ENCODE assay signal across 28 cellular contexts in the genomic region with DNA sequence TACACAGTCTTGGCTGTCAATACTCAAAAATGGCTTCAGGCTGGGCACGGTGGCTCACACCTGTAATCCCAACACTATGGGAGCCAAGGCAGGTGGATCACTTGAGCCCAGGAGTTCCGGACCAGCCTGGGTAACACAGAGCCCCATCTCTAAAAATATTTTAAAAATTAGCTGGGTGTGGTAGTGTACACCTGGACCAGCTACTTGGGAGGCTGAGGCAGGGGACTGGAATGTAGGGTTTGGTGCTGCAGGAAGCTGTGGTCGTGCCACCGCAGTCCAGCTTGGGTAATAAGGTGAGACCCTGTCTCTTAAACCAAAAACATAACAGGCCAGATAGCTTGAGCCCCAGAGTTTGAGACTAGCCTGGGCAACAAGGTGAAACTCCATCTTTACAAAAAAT. TPM values are rescaled to one million over a fixed set of nuclear protein-coding genes. Genes with fewer than 3 reads are reported as not detected.
DNase-seq lines count a peak whose midpoint lies in the region; ATAC-seq, FAIRE-seq and TF ChIP-seq lines count a peak whose summit lies in the region.
"Had no signal": no experiment of that assay in that cellular context is flagged by ENCODE, and none has a peak within 500 bp of the region (broad histone marks: within the 10 kb centered on the region; RNA-seq: fewer than 3 reads in every experiment).

No MANE protein-coding gene starts in this region.

- CTCF ChIA-PET in MCF 10A (lab: Yijun Ruan, JAX) (interaction anchor here (0.6 to 1.2 kb wide), 5 partner anchors 21 to 301 kb away, joined by 3 to 4 read pairs (median 3); no protein-coding TSS in a partner anchor), GM12878 (lab: Yijun Ruan, JAX) (interaction anchor here (1.3 kb wide), 1 partner anchor 171 kb away, joined by 4 read pairs; the partner anchor contains the start of gene NWD1)

- H3K4me1 ChIP-seq in breast epithelium: no peaks in the 10 kb centered on the region
- peaks cover 38% of the 10 kb centered on the region for H3K4me1 ChIP-seq in GM12878 (ENCODE audit: control insufficient read depth, insufficient read depth, low read length)
- no peaks in the 10 kb centered on the region for H3K4me1 ChIP-seq in aorta (ENCODE audit: control insufficient read depth in 1 of 2, insufficient read depth in 2 of 2, low read length in 2 of 2)

- no peak overlapping the region for H3K4me3 ChIP-seq in breast epithelium
- no peak overlapping the region for H3K4me3 ChIP-seq in GM12878
- H3K4me3 ChIP-seq in aorta (ENCODE audit: low read length in 2 of 2): no peak overlapping the region
- H3K4me3 ChIP-seq: MG63, SK-N-MC had no signal

- peak overlapping the region; percentile 35 for H3K27ac Mint-ChIP-seq in MCF 10A (ENCODE audit: low read depth, unreplicated experiment)
- no peak overlapping the region for H3K27ac Mint-ChIP-seq in CD14-positive monocyte

- TF ChIP-seq CTCF in MCF 10A (IDR thresholded peaks at IDR 0.05; ENCODE audit: unreplicated experiment) (no peak), breast epithelium (IDR thresholded peaks at IDR 0.05) (no peak), GM12878 (IDR thresholded peaks at IDR 0.05 in 2 of 3, conservative IDR thresholded peaks at IDR 0.05 in 1 of 3; ENCODE audit: control insufficient read depth in 2 of 3, extremely low read depth in 1 of 3, insufficient read depth in 1 of 3, low read depth in 3 of 3, low read length in 3 of 3) (no peak), CD14-positive monocyte (IDR thresholded peaks at IDR 0.05) (no peak)

- H3K4me3 Mint-ChIP-seq in MCF 10A (ENCODE audit: unreplicated experiment): no peak overlapping the region
- H3K4me3 Mint-ChIP-seq in CD14-positive monocyte: no peak overlapping the region

- H3K4me1 Mint-ChIP-seq in MCF 10A (ENCODE audit: insufficient read depth, unreplicated experiment) (peaks cover 10% of the 10 kb centered on the region), CD14-positive monocyte (peaks cover 19% of the 10 kb centered on the region)

- no peaks in the 10 kb centered on the region for H3K27me3 Mint-ChIP-seq in MCF 10A (ENCODE audit: insufficient read depth, unreplicated experiment)
- no peaks in the 10 kb centered on the region for H3K27me3 Mint-ChIP-seq in CD14-positive monocyte (ENCODE audit: low read depth in 3 of 3)

- in situ Hi-C loops in GM12878 (cut with MboI): no loop called here

- no peaks in the 10 kb centered on the region for H4K20me1 ChIP-seq in GM12878 (ENCODE audit: control insufficient read depth, insufficient read depth)

- no peak for TF ChIP-seq POLR2A in breast epithelium (IDR thresholded peaks at IDR 0.05)
- TF ChIP-seq POLR2A in GM12878 (IDR thresholded peaks at IDR 0.05; ENCODE audit: low read depth, low read length): no peak

- no peaks in the 10 kb centered on the region for H3K27me3 ChIP-seq in breast epithelium
- H3K27me3 ChIP-seq in GM12878 (replicated peaks in 1 of 2; ENCODE audit: control insufficient read depth in 2 of 2, insufficient read depth in 2 of 2, low read length in 1 of 2): no peaks in the 10 kb centered on the region
- no peaks in the 10 kb centered on the region for H3K27me3 ChIP-seq in aorta (ENCODE audit: control insufficient read depth in 1 of 2, insufficient read depth in 2 of 2, low read length in 1 of 2)
- H3K27me3 ChIP-seq: MG63 had no signal

- BruUV-seq in MCF 10A (replicated peaks; lab: Mats Ljungman, UMichigan): no TSS peak
- BruUV-seq in GM12878 (replicated peaks; lab: Mats Ljungman, UMichigan): no TSS peak

- no peak overlapping the region for H3K9ac ChIP-seq in GM12878 (ENCODE audit: control insufficient read depth, insufficient read depth, low read length)

- H3K4me2 ChIP-seq in GM12878 (ENCODE audit: control insufficient read depth, insufficient read depth): peak overlapping the region; percentile 1; the same call in 1 of the 2 replicates

- no peak for TF ChIP-seq RAD21 in GM12878 (IDR thresholded peaks at IDR 0.05; ENCODE audit: insufficient read depth, low read depth, low read length)

- SMC1A ChIA-PET in GM12878 (lab: Charles Lee; ENCODE audit: uncharacterized antibody, unreplicated experiment): interaction anchor here (0.5 to 1.7 kb wide), 5 partner anchors 25 to 125 kb away, joined by 3 to 4 read pairs (median 3); no protein-coding TSS in a partner anchor

- H3K9me3 Mint-ChIP-seq in MCF 10A (ENCODE audit: unreplicated experiment) (no peaks in the 10 kb centered on the region), CD14-positive monocyte (no peaks in the 10 kb centered on the region)

- intact Hi-C loops in MCF 10A (cut with micrococcal nuclease) (no loop called here), breast epithelium (cut with DNase I; ENCODE audit: low total_unique reads) (no loop called here), GM12878 (cut with micrococcal nuclease; ENCODE audit: unreplicated experiment) (loop anchor here (10.0 kb wide), 1 partner anchor 104 kb away; no protein-coding TSS in a partner anchor), CD14-positive monocyte (cut with micrococcal nuclease) (no loop called here), aorta (cut with DNase I) (no loop called here)

- no peak overlapping the region for H3K27ac ChIP-seq in breast epithelium
- H3K27ac ChIP-seq in GM12878 (ENCODE audit: control insufficient read depth, insufficient read depth): 0 out of 2 replicates have a peak overlapping the region, but pooled peaks have one; percentile 84
- H3K27ac ChIP-seq in aorta (ENCODE audit: low read depth in 1 of 2, low read length in 2 of 2): no peak overlapping the region
- H3K27ac ChIP-seq: C4-2B, SK-N-MC had no signal

- FAIRE-seq in GM12878 (lab: Jason Lieb, UNC): no peak
- FAIRE-seq: D721Med, GM19239, H54 had no signal

- peaks cover 17% of the 10 kb centered on the region for H3K79me2 ChIP-seq in GM12878 (ENCODE audit: control insufficient read depth, insufficient read depth, low read length)

- H3K36me3 ChIP-seq in breast epithelium (no peaks in the 10 kb centered on the region), GM12878 (ENCODE audit: control insufficient read depth in 2 of 2, insufficient read depth in 2 of 2, low read length in 1 of 2) (peaks cover 0 to 6% of the 10 kb centered on the region in 2 experiments), aorta (ENCODE audit: control insufficient read depth in 1 of 2, insufficient read depth in 2 of 2, low read length in 1 of 2) (peaks cover 0 to 4% of the 10 kb centered on the region in 2 donors)

- POLR2A ChIA-PET in MCF 10A (lab: Yijun Ruan, JAX) (interaction anchor here (0.5 to 1.7 kb wide), 4 partner anchors 7 to 45 kb away, joined by 3 to 4 read pairs (median 4); partner anchors contain the start of gene SLC35E1), GM12878 (lab: Charles Lee) (interaction anchor here (0.6 to 1.3 kb wide), 4 partner anchors 18 to 78 kb away, joined by 3 read pairs; no protein-coding TSS in a partner anchor)

- 98% methylated on average over 4 of the region's 4 CpGs for WGBS in GM12878 (ENCODE audit: insufficient coverage, insufficient replicate concordance, low lambda C conversion rate, missing lambda C conversion rate)
- WGBS in aorta, 2 donors: 92 to 96% methylated on average over 4 of the region's 4 CpGs

- RAD21 ChIA-PET in GM12878 (lab: Charles Lee; ENCODE audit: unreplicated experiment): interaction anchor here (0.5 to 0.8 kb wide), 3 partner anchors 63 to 821 kb away, joined by 3 to 4 read pairs (median 4); no protein-coding TSS in a partner anchor

- H2AFZ ChIP-seq in GM12878 (ENCODE audit: control insufficient read depth, low read depth, low read length): no peak overlapping the region

- ATAC-seq in GM12878 (no peak), GM19328 (IDR thresholded peaks at IDR 0.05; ENCODE audit: unreplicated experiment) (no peak), aorta (ENCODE audit: low FRiP score) (no peak)

- TF ChIP-seq EP300 in GM12878 (IDR thresholded peaks at IDR 0.05; ENCODE audit: borderline replicate concordance in 1 of 2, control insufficient read depth in 1 of 2, low read depth in 2 of 2, low read length in 2 of 2): no peak

- DNase-seq in MCF 10A (ENCODE audit: unreplicated experiment) (no peak), breast epithelium (ENCODE audit: low spot score in 2 of 2) (no peak), GM12878 (ENCODE audit: low read depth, low spot score) (no peak), kidney tubule cell (ENCODE audit: low spot score) (peak; percentile 30), CD14-positive monocyte (ENCODE audit: low spot score) (no peak), aorta (no peak)
- DNase-seq: AML-193, DMS53, EL, GF-D8, Kasumi-1, MG63, NCI-H1417, NCI-H1694 treated with DMSO at 0.1 percent for 48 hours, NCI-H2081 treated with DMSO at 0.1 percent for 48 hours, NCI-H2171 treated with DMSO at 0.1 percent for 48 hours, NCI-H524 treated with DMSO at 0.1 percent for 48 hours, OCI-M1, SHP77 treated with DMSO at 0.1 percent for 48 hours had no signal

- H3K9me3 ChIP-seq in breast epithelium: no peaks in the 10 kb centered on the region
- no peaks in the 10 kb centered on the region for H3K9me3 ChIP-seq in GM12878 (replicated peaks; ENCODE audit: control insufficient read depth, insufficient read depth, low read length)
- H3K9me3 ChIP-seq in aorta (ENCODE audit: control insufficient read depth, low read length): no peaks in the 10 kb centered on the region
- H3K9me3 ChIP-seq: MG63 had no signal

- H3K36me3 Mint-ChIP-seq in MCF 10A (ENCODE audit: insufficient read depth, unreplicated experiment) (peaks cover 42% of the 10 kb centered on the region), CD14-positive monocyte (peaks cover 28 to 43% of the 10 kb centered on the region in 2 donors)

RNA-seq across cellular contexts. Expression of gene CHERP, which starts 6.7 kb away (rescaled TPM):
- total RNA-seq in MCF 10A (2022): 45.6 and 51.6 TPM in 2 replicates
- total RNA-seq in breast epithelium: 1 to 10 TPM; 6.7 to 9.2 (median 8.0) TPM
- total RNA-seq in GM12878 (2013; cell fraction: nucleolus; rRNA removed): 47.2 and 55.4 TPM in 2 replicates
- 3.6 and 4.9 TPM in 2 replicates for total RNA-seq in GM12878 (2014; rRNA removed)
- 6.8 and 7.2 TPM in 2 replicates for total RNA-seq in GM12878 (2014; rRNA removed; fragmentation: Illumina TruSeq; extraction: Trizol)
- total RNA-seq in GM12878 (2021): 57.5 and 65.3 TPM in 2 replicates
- polyA plus RNA-seq in GM12878 (2011; ENCODE audit: low read depth): 13.6 TPM
- polyA plus RNA-seq in GM12878 (2011; rRNA removed): 3.2 and 5.1 TPM in 2 replicates
- 7.8 and 8.6 TPM in 2 replicates for polyA plus RNA-seq in GM12878 (2011; cell fraction: cytosol; rRNA removed)
- polyA plus RNA-seq in GM12878 (2011; cell fraction: nucleus; rRNA removed): 45.6 and 76.2 TPM in 2 replicates
- 34.7 and 37.6 TPM in 2 replicates for polyA plus RNA-seq in GM12878 (2012)
- polyA plus RNA-seq in GM12878 (2014; fragmentation: Illumina TruSeq; extraction: Trizol): 3.5 and 17.6 TPM in 2 replicates
- 1 to 10 TPM in 1 of 2 experiments, under 1 TPM in 1; 0.66 to 1.7 TPM for polyA plus RNA-seq in GM12878 (2014; fragmentation: Nextera tagmentation; extraction: Ambion mirVana)
- polyA plus RNA-seq in GM12878 (2014; rRNA removed): 24.0 and 42.2 TPM in 2 replicates
- 10 to 100 TPM; 47.1 to 49.4 TPM for polyA plus RNA-seq in GM12878 (2016; fragmentation: Nextera tagmentation; extraction: Ambion mirVana)
- 4.5 and 8.6 TPM in 2 replicates for polyA minus RNA-seq in GM12878 (2011; rRNA and poly(A)+ RNA removed)
- polyA minus RNA-seq in GM12878 (2011; cell fraction: cytosol; rRNA and poly(A)+ RNA removed): 9.5 and 14.8 TPM in 2 replicates
- 15.5 and 27.3 TPM in 2 replicates for polyA minus RNA-seq in GM12878 (2011; cell fraction: nucleus; rRNA and poly(A)+ RNA removed)
- polyA plus RNA-seq in CD14-positive monocyte: 1 to 10 TPM; 3.2 to 5.3 TPM
- 10 to 100 TPM; 32.4 to 36.6 TPM for total RNA-seq in aorta
- polyA plus RNA-seq in aorta: 10 to 100 TPM in 1 of 2 donors, 1 to 10 TPM in 1; 5.5 to 17.4 TPM

RNA-seq across cellular contexts. Expression of gene SLC35E1, which starts 23.3 kb away (rescaled TPM):
- total RNA-seq in MCF 10A (2022): 62.2 and 62.6 TPM in 2 replicates
- total RNA-seq in breast epithelium: 10 to 100 TPM; 33.0 to 44.9 (median 39.2) TPM
- 130 and 131 TPM in 2 replicates for total RNA-seq in GM12878 (2013; cell fraction: nucleolus; rRNA removed)
- total RNA-seq in GM12878 (2014; rRNA removed): 24.7 and 26.5 TPM in 2 replicates
- 20.1 and 20.4 TPM in 2 replicates for total RNA-seq in GM12878 (2014; rRNA removed; fragmentation: Illumina TruSeq; extraction: Trizol)
- total RNA-seq in GM12878 (2021): 30.9 and 33.7 TPM in 2 replicates
- 23.4 TPM for polyA plus RNA-seq in GM12878 (2011; ENCODE audit: low read depth)
- 28.7 and 37.7 TPM in 2 replicates for polyA plus RNA-seq in GM12878 (2011; rRNA removed)
- 42.7 and 47.6 TPM in 2 replicates for polyA plus RNA-seq in GM12878 (2011; cell fraction: cytosol; rRNA removed)
- 45.6 and 46.8 TPM in 2 replicates for polyA plus RNA-seq in GM12878 (2011; cell fraction: nucleus; rRNA removed)
- 32.1 and 35.8 TPM in 2 replicates for polyA plus RNA-seq in GM12878 (2012)
- 20.5 and 23.8 TPM in 2 replicates for polyA plus RNA-seq in GM12878 (2014; fragmentation: Illumina TruSeq; extraction: Trizol)
- polyA plus RNA-seq in GM12878 (2014; fragmentation: Nextera tagmentation; extraction: Ambion mirVana): 10 to 100 TPM; 11.3 to 15.1 TPM
- 19.6 and 26.7 TPM in 2 replicates for polyA plus RNA-seq in GM12878 (2014; rRNA removed)
- 10 to 100 TPM; 12.6 to 20.0 TPM for polyA plus RNA-seq in GM12878 (2016; fragmentation: Nextera tagmentation; extraction: Ambion mirVana)
- 96.4 and 132 TPM in 2 replicates for polyA minus RNA-seq in GM12878 (2011; rRNA and poly(A)+ RNA removed)
- polyA minus RNA-seq in GM12878 (2011; cell fraction: cytosol; rRNA and poly(A)+ RNA removed): 29.0 and 31.5 TPM in 2 replicates
- polyA minus RNA-seq in GM12878 (2011; cell fraction: nucleus; rRNA and poly(A)+ RNA removed): 27.3 and 43.1 TPM in 2 replicates
- 10 to 100 TPM; 12.1 to 13.5 TPM for polyA plus RNA-seq in CD14-positive monocyte
- 10 to 100 TPM; 33.9 to 37.7 TPM for total RNA-seq in aorta
- 10 to 100 TPM; 22.5 to 24.5 TPM for polyA plus RNA-seq in aorta

RNA-seq across cellular contexts. Expression of gene C19orf44, which starts 52.8 kb away (rescaled TPM):
- total RNA-seq in MCF 10A (2022): 9.0 and 9.2 TPM in 2 replicates
- total RNA-seq in breast epithelium: 10 to 100 TPM in 1 of 3 donors, 1 to 10 TPM in 2; 5.9 to 11.1 (median 6.4) TPM
- total RNA-seq in GM12878 (2013; cell fraction: nucleolus; rRNA removed): 21.6 and 25.8 TPM in 2 replicates
- total RNA-seq in GM12878 (2014; rRNA removed): 2.0 and 2.1 TPM in 2 replicates
- total RNA-seq in GM12878 (2014; rRNA removed; fragmentation: Illumina TruSeq; extraction: Trizol): 2.7 and 3.3 TPM in 2 replicates
- 3.1 and 3.8 TPM in 2 replicates for total RNA-seq in GM12878 (2021)
- 0.84 TPM for polyA plus RNA-seq in GM12878 (2011; ENCODE audit: low read depth)
- 2.5 and 3.0 TPM in 2 replicates for polyA plus RNA-seq in GM12878 (2011; rRNA removed)
- 3.5 and 3.7 TPM in 2 replicates for polyA plus RNA-seq in GM12878 (2011; cell fraction: cytosol; rRNA removed)
- 8.7 and 9.7 TPM in 2 replicates for polyA plus RNA-seq in GM12878 (2011; cell fraction: nucleus; rRNA removed)
- polyA plus RNA-seq in GM12878 (2012): 3.8 and 4.0 TPM in 2 replicates
- polyA plus RNA-seq in GM12878 (2014; fragmentation: Illumina TruSeq; extraction: Trizol): 3.6 and 5.2 TPM in 2 replicates
- polyA plus RNA-seq in GM12878 (2014; fragmentation: Nextera tagmentation; extraction: Ambion mirVana): under 1 TPM; 0.26 to 0.31 TPM
- polyA plus RNA-seq in GM12878 (2014; rRNA removed): 4.1 and 5.4 TPM in 2 replicates
- polyA plus RNA-seq in GM12878 (2016; fragmentation: Nextera tagmentation; extraction: Ambion mirVana): 1 to 10 TPM; 3.9 to 4.0 TPM
- polyA minus RNA-seq in GM12878 (2011; rRNA and poly(A)+ RNA removed): 1.3 and 2.3 TPM in 2 replicates
- polyA minus RNA-seq in GM12878 (2011; cell fraction: cytosol; rRNA and poly(A)+ RNA removed): 2.5 and 3.3 TPM in 2 replicates
- polyA minus RNA-seq in GM12878 (2011; cell fraction: nucleus; rRNA and poly(A)+ RNA removed): 2.7 and 3.9 TPM in 2 replicates
- polyA plus RNA-seq in CD14-positive monocyte: under 1 TPM in 1 of 2 donors, not detected in 1; 0.58 TPM
- total RNA-seq in aorta: 1 to 10 TPM; 3.6 to 6.4 TPM
- 1 to 10 TPM; 1.4 to 8.2 TPM for polyA plus RNA-seq in aorta

RNA-seq across cellular contexts. Expression of gene CALR3, which starts 53.0 kb away (rescaled TPM):
- not detected in 2 replicates for total RNA-seq in MCF 10A (2022)
- total RNA-seq in breast epithelium: not detected
- not detected in 2 replicates for total RNA-seq in GM12878 (2013; cell fraction: nucleolus; rRNA removed)
- 0.11 TPM in 2 replicates for total RNA-seq in GM12878 (2014; rRNA removed)
- 0.18 and 0.45 TPM in 2 replicates for total RNA-seq in GM12878 (2014; rRNA removed; fragmentation: Illumina TruSeq; extraction: Trizol)
- 0.19 TPM in 1 of 2 replicates, not detected in the other for total RNA-seq in GM12878 (2021)
- polyA plus RNA-seq in GM12878 (2011; ENCODE audit: low read depth): not detected
- polyA plus RNA-seq in GM12878 (2011; rRNA removed): 0.05 TPM in 1 of 2 replicates, not detected in the other
- polyA plus RNA-seq in GM12878 (2011; cell fraction: cytosol; rRNA removed): 0.06 TPM in 1 of 2 replicates, not detected in the other
- not detected in 2 replicates for polyA plus RNA-seq in GM12878 (2011; cell fraction: nucleus; rRNA removed)
- not detected in 2 replicates for polyA plus RNA-seq in GM12878 (2012)
- polyA plus RNA-seq in GM12878 (2014; fragmentation: Illumina TruSeq; extraction: Trizol): 0.35 and 0.43 TPM in 2 replicates
- polyA plus RNA-seq in GM12878 (2014; fragmentation: Nextera tagmentation; extraction: Ambion mirVana): under 1 TPM; 0.10 to 0.13 TPM
- 0.12 and 0.14 TPM in 2 replicates for polyA plus RNA-seq in GM12878 (2014; rRNA removed)
- under 1 TPM in 1 of 2 experiments, not detected in 1; 0.31 TPM for polyA plus RNA-seq in GM12878 (2016; fragmentation: Nextera tagmentation; extraction: Ambion mirVana)
- not detected in 2 replicates for polyA minus RNA-seq in GM12878 (2011; rRNA and poly(A)+ RNA removed)
- not detected in 2 replicates for polyA minus RNA-seq in GM12878 (2011; cell fraction: cytosol; rRNA and poly(A)+ RNA removed)
- polyA minus RNA-seq in GM12878 (2011; cell fraction: nucleus; rRNA and poly(A)+ RNA removed): not detected in 2 replicates
- polyA plus RNA-seq in CD14-positive monocyte: not detected
- not detected for total RNA-seq in aorta
- not detected for polyA plus RNA-seq in aorta
- total RNA-seq: A172, RPMI7951 had no signal
- polyA plus RNA-seq: AG04450 had no signal
